21 cellular contexts compared by ENCODE assay signal in genomic region chr13:98097749-98098148, GRCh38. TPM values are rescaled to one million over a fixed set of nuclear protein-coding genes. Genes with fewer than 3 reads are reported as not detected.
DNase-seq lines count a peak whose midpoint lies in the region; ATAC-seq and TF ChIP-seq lines count a peak whose summit lies in the region.
"Had no signal": no experiment of that assay in that cellular context is flagged by ENCODE, and none has a peak within 500 bp of the region (broad histone marks: within the 10 kb centered on the region; RNA-seq: fewer than 3 reads in every experiment).

No MANE protein-coding gene starts in this region.

- peak overlapping the region; percentile 32 to 56 for H2BK12ac ChIP-seq in mesenchymal stem cell (ENCODE audit: low read length in 2 of 2)

- H3K79me2 ChIP-seq in osteoblast (ENCODE audit: insufficient read depth, low read length) = no peaks in the 10 kb centered on the region

- H3K27me3 ChIP-seq in H7 (ENCODE audit: control insufficient read depth, insufficient read depth, low read length) = no peaks in the 10 kb centered on the region
- no peaks in the 10 kb centered on the region for H3K27me3 ChIP-seq in mesenchymal stem cell (ENCODE audit: control insufficient read depth in 1 of 2, insufficient read depth in 1 of 2, low read length in 2 of 2)
- H3K27me3 ChIP-seq in osteoblast (ENCODE audit: insufficient read depth, low read length) = no peaks in the 10 kb centered on the region
- H3K27me3 ChIP-seq in prostate gland (replicated peaks; ENCODE audit: insufficient read depth) = no peaks in the 10 kb centered on the region
- H3K27me3 ChIP-seq: SJSA1 had no signal

- H2AFZ ChIP-seq in mesenchymal stem cell (ENCODE audit: low read depth, low read length) (no peak overlapping the region), osteoblast (ENCODE audit: low read length) (peak overlapping the region; percentile 7)

- no peak overlapping the region for H2AK5ac ChIP-seq in mesenchymal stem cell (ENCODE audit: low read length, severe bottlenecking)

- no peaks in the 10 kb centered on the region for H3K79me1 ChIP-seq in mesenchymal stem cell (replicated peaks; ENCODE audit: low read length, poor library complexity, severe bottlenecking)

- no peak overlapping the region for H4K8ac ChIP-seq in mesenchymal stem cell (ENCODE audit: low read length)

- no peaks in the 10 kb centered on the region for H3K4me1 ChIP-seq in mesenchymal stem cell (ENCODE audit: control insufficient read depth, insufficient read depth, low read depth, low read length)
- H3K4me1 ChIP-seq in osteoblast (ENCODE audit: insufficient read depth, low read length) = peaks cover 11% of the 10 kb centered on the region
- no peaks in the 10 kb centered on the region for H3K4me1 ChIP-seq in prostate gland (replicated peaks)
- H3K4me1 ChIP-seq: A549, SJSA1 had no signal

- H3K4me3 ChIP-seq in H7 (ENCODE audit: insufficient read depth, low read depth, low read length) = no peak overlapping the region
- H3K4me3 ChIP-seq in mesenchymal stem cell (ENCODE audit: insufficient read depth in 1 of 2, low read depth in 1 of 2, low read length in 2 of 2) = no peak overlapping the region
- no peak overlapping the region for H3K4me3 ChIP-seq in osteoblast (ENCODE audit: insufficient read depth, low read length)
- no peak overlapping the region for H3K4me3 ChIP-seq in prostate gland
- H3K4me3 ChIP-seq: A549, SJSA1 had no signal

- CTCF ChIA-PET in WTC11 (lab: Charles Lee) = interaction anchor here (1.0 kb wide), 1 partner anchor 64 kb away, joined by 3 read pairs; no protein-coding TSS in a partner anchor
- CTCF ChIA-PET in activated CD8-positive, alpha-beta T cell treated with anti-CD3 and anti-CD28 coated beads for 36 hours (lab: Charles Lee) = no interaction called here

- H3K36me3 ChIP-seq in H7 (replicated peaks; ENCODE audit: control insufficient read depth, insufficient read depth, low read length) = no peaks in the 10 kb centered on the region
- no peaks in the 10 kb centered on the region for H3K36me3 ChIP-seq in mesenchymal stem cell (ENCODE audit: control insufficient read depth in 1 of 2, insufficient read depth in 2 of 2, low read depth in 1 of 2, low read length in 2 of 2)
- H3K36me3 ChIP-seq in osteoblast (ENCODE audit: insufficient read depth, low read length) = no peaks in the 10 kb centered on the region
- no peaks in the 10 kb centered on the region for H3K36me3 ChIP-seq in prostate gland
- H3K36me3 ChIP-seq: SJSA1 had no signal

- 81% methylated on average over 4 of the region's 5 CpGs for WGBS in mesenchymal stem cell
- 91% methylated on average over 5 of the region's 5 CpGs for WGBS in prostate gland

- H3K27ac ChIP-seq in mesenchymal stem cell (ENCODE audit: low read length, poor library complexity, severe bottlenecking) (no peak overlapping the region), osteoblast (ENCODE audit: low read depth, low read length) (peak overlapping the region; percentile 4), prostate gland (no peak overlapping the region)
- H3K27ac ChIP-seq: A549, HL-60, SJSA1 had no signal

- H3K18ac ChIP-seq in mesenchymal stem cell (ENCODE audit: low read depth in 1 of 2, low read length in 2 of 2) = peak overlapping the region in 1 of 2 experiments; percentile 67

- intact Hi-C loops in activated CD8-positive, alpha-beta T cell treated with anti-CD3 and anti-CD28 coated beads for 36 hours (cut with micrococcal nuclease) = no loop called here
- intact Hi-C loops in prostate gland (cut with DNase I) = no loop called here

- peak overlapping the region; percentile 21 to 49 for H3K4ac ChIP-seq in mesenchymal stem cell (ENCODE audit: low read depth in 1 of 2, low read length in 2 of 2)

- peak overlapping the region; percentile 21 for H2BK120ac ChIP-seq in mesenchymal stem cell (ENCODE audit: low read depth, low read length)

- no peak overlapping the region for H2BK15ac ChIP-seq in mesenchymal stem cell (ENCODE audit: low read depth, poor library complexity, severe bottlenecking)

- peaks cover 30% of the 10 kb centered on the region for H3K36me3 Mint-ChIP-seq in WTC11
- no peaks in the 10 kb centered on the region for H3K36me3 Mint-ChIP-seq in activated CD8-positive, alpha-beta T cell treated with anti-CD3 and anti-CD28 coated beads for 36 hours (ENCODE audit: low read depth)
- H3K36me3 Mint-ChIP-seq: CD14-positive monocyte had no signal

- H3K27ac Mint-ChIP-seq in WTC11 = no peak overlapping the region
- H3K27ac Mint-ChIP-seq in activated CD8-positive, alpha-beta T cell treated with anti-CD3 and anti-CD28 coated beads for 36 hours = no peak overlapping the region
- H3K27ac Mint-ChIP-seq: B cell, CD14-positive monocyte, IgD-negative memory B cell had no signal

- TF ChIP-seq CTCF in WTC11 (IDR thresholded peaks at IDR 0.05) = no peak
- TF ChIP-seq CTCF in osteoblast (IDR thresholded peaks at IDR 0.05; ENCODE audit: extremely low read depth, low read depth, low read length) = no peak
- no peak for TF ChIP-seq CTCF in activated CD8-positive, alpha-beta T cell treated with anti-CD3 and anti-CD28 coated beads for 36 hours (IDR thresholded peaks at IDR 0.05)
- TF ChIP-seq CTCF in prostate gland (IDR thresholded peaks at IDR 0.05) = no peak

- peak; percentile 43; the same call in 1 of the 2 replicates for ATAC-seq in WTC11
- no peak for ATAC-seq in activated CD8-positive, alpha-beta T cell treated with anti-CD3 and anti-CD28 coated beads for 36 hours
- ATAC-seq: A549, Right ventricle myocardium inferior had no signal

- POLR2A ChIA-PET in WTC11 (lab: Charles Lee) = no interaction called here
- POLR2A ChIA-PET in activated CD8-positive, alpha-beta T cell treated with anti-CD3 and anti-CD28 coated beads for 36 hours (lab: Charles Lee) = no interaction called here

- peaks cover 9% of the 10 kb centered on the region for H3K4me1 Mint-ChIP-seq in WTC11
- H3K4me1 Mint-ChIP-seq in activated CD8-positive, alpha-beta T cell treated with anti-CD3 and anti-CD28 coated beads for 36 hours (ENCODE audit: low read depth) = no peaks in the 10 kb centered on the region
- H3K4me1 Mint-ChIP-seq: B cell, CD14-positive monocyte, IgD-negative memory B cell had no signal

- TF ChIP-seq POLR2A in prostate gland (IDR thresholded peaks at IDR 0.05) = no peak

- DNase-seq in H7 = peak; percentile 43
- DNase-seq in WTC11 (ENCODE audit: low spot score) = no peak
- no peak for DNase-seq in mesenchymal stem cell
- no peak for DNase-seq in osteoblast (ENCODE audit: insufficient read length, low spot score, missing footprints)
- DNase-seq in HPDE6-E6E7 (ENCODE audit: extremely low spot score) = no peak
- DNase-seq in GDM1 (lab: John Stamatoyannopoulos, UW) = no peak
- no peak for DNase-seq in activated CD8-positive, alpha-beta T cell treated with anti-CD3 and anti-CD28 coated beads for 36 hours
- DNase-seq in prostate gland (ENCODE audit: low spot score) = no peak
- DNase-seq: DMS79, NCI-H1105 treated with DMSO at 0.1 percent for 48 hours, NCI-H2081, NCI-H2171, NCI-H345, NCI-H524 had no signal

- H3K23ac ChIP-seq in mesenchymal stem cell (ENCODE audit: low read length in 2 of 2) = no peak overlapping the region

- H3K9ac ChIP-seq in mesenchymal stem cell (ENCODE audit: low read length) = no peak overlapping the region

- H3K4me2 ChIP-seq in mesenchymal stem cell (ENCODE audit: low read length, poor library complexity, severe bottlenecking) (no peak overlapping the region), osteoblast (ENCODE audit: insufficient read depth, low read length) (no peak overlapping the region)
- H3K4me2 ChIP-seq: A549 had no signal

- H2BK5ac ChIP-seq in mesenchymal stem cell (ENCODE audit: low read depth, low read length, poor library complexity, severe bottlenecking) = no peak overlapping the region

- peaks cover 9% of the 10 kb centered on the region for H3K9me3 ChIP-seq in mesenchymal stem cell (ENCODE audit: control insufficient read depth, low read length)
- no peaks in the 10 kb centered on the region for H3K9me3 ChIP-seq in osteoblast (ENCODE audit: low read depth, low read length)
- H3K9me3 ChIP-seq in prostate gland = no peaks in the 10 kb centered on the region
- H3K9me3 ChIP-seq: A549, SJSA1 had no signal

- peaks cover 38% of the 10 kb centered on the region for H3K9me3 Mint-ChIP-seq in WTC11
- no peaks in the 10 kb centered on the region for H3K9me3 Mint-ChIP-seq in activated CD8-positive, alpha-beta T cell treated with anti-CD3 and anti-CD28 coated beads for 36 hours

- H3K4me3 Mint-ChIP-seq in WTC11 = no peak overlapping the region
- H3K4me3 Mint-ChIP-seq in activated CD8-positive, alpha-beta T cell treated with anti-CD3 and anti-CD28 coated beads for 36 hours = no peak overlapping the region
- H3K4me3 Mint-ChIP-seq: B cell, CD14-positive monocyte, IgD-negative memory B cell had no signal

- peak overlapping the region; percentile 48 for H4K91ac ChIP-seq in mesenchymal stem cell (ENCODE audit: low read length)

- H3K27me3 Mint-ChIP-seq in WTC11 (ENCODE audit: low read depth) = peaks cover 6% of the 10 kb centered on the region; the same call in 1 of the 2 replicates
- H3K27me3 Mint-ChIP-seq in activated CD8-positive, alpha-beta T cell treated with anti-CD3 and anti-CD28 coated beads for 36 hours = peaks cover 11% of the 10 kb centered on the region

- no peak overlapping the region for H3K14ac ChIP-seq in mesenchymal stem cell (ENCODE audit: low read length in 2 of 2)

- H4K20me1 ChIP-seq in osteoblast (ENCODE audit: insufficient read depth, low read length) = no peaks in the 10 kb centered on the region

TF ChIP-seq in WTC11, 78 proteins besides CTCF, POLR2A, EP300 and RAD21 (continues in another document):
- TF ChIP-seq MXD4 (CRISPR knock-in tag; IDR thresholded peaks at IDR 0.05; ENCODE audit: borderline replicate concordance) = no peak
- no peak for TF ChIP-seq ZNF416 (CRISPR knock-in tag; IDR thresholded peaks at IDR 0.05)
- no peak for TF ChIP-seq FOXJ3 (CRISPR knock-in tag; IDR thresholded peaks at IDR 0.05; ENCODE audit: borderline replicate concordance)
- TF ChIP-seq ZNF396 (CRISPR knock-in tag; IDR thresholded peaks at IDR 0.05; ENCODE audit: borderline replicate concordance) = no peak
- no peak for TF ChIP-seq PRRX2 (CRISPR knock-in tag; IDR thresholded peaks at IDR 0.05)
- TF ChIP-seq ZNF423 (CRISPR knock-in tag; IDR thresholded peaks at IDR 0.05) = no peak
- no peak for TF ChIP-seq CDX4 (CRISPR knock-in tag; IDR thresholded peaks at IDR 0.05; ENCODE audit: borderline replicate concordance)

RNA-seq across cellular contexts. Expression of gene FARP1, which starts 45.1 kb away (rescaled TPM):
- 25.8 and 26.1 TPM in 2 replicates for total RNA-seq in H7 (2014; rRNA removed; shearing (Covaris generic))
- 80.8 to 96.6 TPM (median 91.1 TPM) in 3 replicates for total RNA-seq in WTC11 (2021)
- polyA plus RNA-seq in mesenchymal stem cell (2013, experiment 1 of 2) = 266 TPM
- polyA plus RNA-seq in mesenchymal stem cell (2013, experiment 2 of 2) = 270 TPM
- 30.6 and 36.2 TPM in 2 replicates for total RNA-seq in osteoblast
- under 1 TPM; 0.27 to 0.43 TPM for total RNA-seq in activated CD8-positive, alpha-beta T cell treated with anti-CD3 and anti-CD28 coated beads for 36 hours
- 10 to 100 TPM; 70.6 to 77.5 TPM for total RNA-seq in prostate gland

Comparison
In these comparisons a context has a peak if more than half of its experiments do, and no peak if none do; other contexts are left out.
1. RNA of gene FARP1, which starts 45.1 kb away (total RNA-seq): 80.8 to 96.6 TPM in WTC11, 70.6 to 77.5 TPM in prostate gland, 30.6 to 36.2 TPM in osteoblast and 25.8 to 26.1 TPM in H7; 0.27 to 0.43 TPM in activated CD8-positive, alpha-beta T cell treated with anti-CD3 and anti-CD28 coated beads for 36 hours; every median in the first group is over 10 times any median in the second.